Comparison of ENCODE assay signal across 14 cellular contexts in genomic region chr20:48051810-48052491, GRCh38.
DNase-seq lines count a peak whose midpoint lies in the region; ATAC-seq, FAIRE-seq and TF ChIP-seq lines count a peak whose summit lies in the region.
"Had no signal": no experiment of that assay in that cellular context is flagged by ENCODE, and none has a peak within 500 bp of the region (broad histone marks: within the 10 kb centered on the region; RNA-seq: fewer than 3 reads in every experiment).

No MANE protein-coding gene starts in this region.

- H3K27me3 ChIP-seq in BJ (ENCODE audit: control insufficient read depth, insufficient read depth, low read length) (no peaks in the 10 kb centered on the region), astrocyte (ENCODE audit: insufficient read depth, low read length) (no peaks in the 10 kb centered on the region), keratinocyte (ENCODE audit: control insufficient read depth, extremely low read depth, insufficient read depth, low read length) (peaks cover 8% of the 10 kb centered on the region)

- no peak overlapping the region for H3K4me3 Mint-ChIP-seq in astrocyte (ENCODE audit: unreplicated experiment)
- H3K4me3 Mint-ChIP-seq: H9 had no signal

- H4K20me1 ChIP-seq in astrocyte (ENCODE audit: insufficient read depth, low read length), result peaks cover 3% of the 10 kb centered on the region
- H4K20me1 ChIP-seq in keratinocyte (ENCODE audit: control insufficient read depth, extremely low read depth, insufficient read depth, low read length), result no peaks in the 10 kb centered on the region

- peaks cover 6% of the 10 kb centered on the region for H3K9me3 Mint-ChIP-seq in astrocyte (ENCODE audit: unreplicated experiment)

- peaks cover 5% of the 10 kb centered on the region for H3K4me1 ChIP-seq in astrocyte (ENCODE audit: insufficient read depth, low read length)
- H3K4me1 ChIP-seq in keratinocyte (ENCODE audit: control insufficient read depth, extremely low read depth, insufficient read depth, low read length), result peaks cover 10% of the 10 kb centered on the region
- H3K4me1 ChIP-seq: left ventricle myocardium inferior had no signal

- H3K36me3 Mint-ChIP-seq in astrocyte (ENCODE audit: low read depth, unreplicated experiment), result no peaks in the 10 kb centered on the region

- POLR2A ChIA-PET in BJ (lab: Charles Lee), result no interaction called here

- H3K9me1 ChIP-seq in keratinocyte (ENCODE audit: control insufficient read depth, extremely low read depth, insufficient read depth, low read length), result no peaks in the 10 kb centered on the region

- no peaks in the 10 kb centered on the region for H3K79me2 ChIP-seq in astrocyte (ENCODE audit: insufficient read depth, low read length)
- no peaks in the 10 kb centered on the region for H3K79me2 ChIP-seq in keratinocyte (ENCODE audit: control insufficient read depth, insufficient read depth, low read length)

- dilution Hi-C loops in keratinocyte (cut with MboI; ENCODE audit: extremely low pct_ligation_motif_present, low sequenced_read_pairs), result no loop called here

- CTCF ChIA-PET in BJ (lab: Yijun Ruan, JAX), result interaction anchor here (0.8 to 1.2 kb wide), 3 partner anchors 9 to 74 kb away, joined by 4 to 5 read pairs (median 4); no protein-coding TSS in a partner anchor

- H3K4me1 Mint-ChIP-seq in astrocyte (ENCODE audit: low read depth, unreplicated experiment), result no peaks in the 10 kb centered on the region

- H3K9me3 ChIP-seq in astrocyte (ENCODE audit: insufficient read depth, low read depth, low read length) (no peaks in the 10 kb centered on the region), keratinocyte (ENCODE audit: control insufficient read depth, low read depth, low read length) (no peaks in the 10 kb centered on the region)

- TF ChIP-seq CTCF in BJ (IDR thresholded peaks at IDR 0.05; ENCODE audit: insufficient read depth, low read depth, low read length) (no peak), astrocyte (IDR thresholded peaks at IDR 0.05; ENCODE audit: insufficient read depth, low read depth, low read length) (no peak), keratinocyte (optimal IDR thresholded peaks at IDR 0.05 in 1 of 3, IDR thresholded peaks at IDR 0.05 in 1 of 3, conservative IDR thresholded peaks at IDR 0.05 in 1 of 3; ENCODE audit: extremely low read depth in 1 of 3, insufficient read depth in 2 of 3, low read length in 3 of 3) (no peak)

- H3K36me3 ChIP-seq in BJ (ENCODE audit: control insufficient read depth, insufficient read depth, low read length) (no peaks in the 10 kb centered on the region), astrocyte (ENCODE audit: insufficient read depth, low read length) (no peaks in the 10 kb centered on the region), keratinocyte (ENCODE audit: control insufficient read depth in 2 of 2, extremely low read depth in 1 of 2, insufficient read depth in 2 of 2, low read length in 2 of 2) (no peaks in the 10 kb centered on the region)
- H3K36me3 ChIP-seq: left ventricle myocardium inferior had no signal

- H3K4me3 ChIP-seq in BJ (ENCODE audit: low read depth, low read length) (no peak overlapping the region), astrocyte (ENCODE audit: insufficient read depth, low read depth, low read length) (no peak overlapping the region), keratinocyte (ENCODE audit: control insufficient read depth in 2 of 3, extremely low read depth in 1 of 3, insufficient read depth in 2 of 3, low read depth in 1 of 3, low read length in 3 of 3) (no peak overlapping the region)
- H3K4me3 ChIP-seq: left ventricle myocardium inferior had no signal

- H3K27ac ChIP-seq in astrocyte (ENCODE audit: low read depth, low read length), result peak overlapping the region; percentile 25
- H3K27ac ChIP-seq in keratinocyte (ENCODE audit: control insufficient read depth, insufficient read depth, low read length), result no peak overlapping the region
- H3K27ac ChIP-seq: left ventricle myocardium inferior had no signal

- ATAC-seq in HG03354 (IDR thresholded peaks at IDR 0.05; ENCODE audit: poor library complexity, severe bottlenecking, unreplicated experiment), result no peak
- no peak for ATAC-seq in GM18870 (IDR thresholded peaks at IDR 0.05; ENCODE audit: unreplicated experiment)

- peaks cover 20% of the 10 kb centered on the region for H3K27me3 Mint-ChIP-seq in astrocyte (ENCODE audit: low read depth, unreplicated experiment)

- H3K4me2 ChIP-seq in astrocyte (ENCODE audit: low read length) (peak overlapping the region; percentile 10), keratinocyte (ENCODE audit: control insufficient read depth, extremely low read depth, insufficient read depth, low read depth, low read length) (peak overlapping the region; percentile 33)

- FAIRE-seq in astrocyte (lab: Jason Lieb, UNC), result no peak
- peak; percentile 84 for FAIRE-seq in keratinocyte (lab: Jason Lieb, UNC)

- H3K9ac ChIP-seq in astrocyte (ENCODE audit: low read length) (no peak overlapping the region), keratinocyte (ENCODE audit: control insufficient read depth, extremely low read depth, insufficient read depth, low read length) (no peak overlapping the region)

- peak; percentile 52 for DNase-seq in BJ (ENCODE audit: low read depth)
- DNase-seq in LoVo (ENCODE audit: low spot score), result peak; percentile 19
- peak; percentile 86 for DNase-seq in astrocyte (ENCODE audit: low read depth)
- DNase-seq in keratinocyte (ENCODE audit: low read depth, low spot score), result no peak
- DNase-seq in D341Med (ENCODE audit: low spot score), result no peak
- DNase-seq in SW480 (ENCODE audit: low spot score), result no peak
- DNase-seq: activated T-cell treated with anti-CD3 and anti-CD28 coated beads, Interleukin-2, amount 50 U/mL, for 48 hours; H9; left ventricle myocardium inferior; NCI-H510A; retina; T-helper 9 cell had no signal

- no peak overlapping the region for H3K27ac Mint-ChIP-seq in astrocyte (ENCODE audit: unreplicated experiment)

- H2AFZ ChIP-seq in astrocyte (ENCODE audit: low read depth, low read length), result no peak overlapping the region
- no peak overlapping the region for H2AFZ ChIP-seq in keratinocyte (ENCODE audit: control insufficient read depth, low read length)

Comparison
In these comparisons a context has a peak if more than half of its experiments do, and no peak if none do; other contexts are left out.
1. DNase-seq: peak in BJ (single experiment), LoVo (single experiment) and astrocyte (single experiment); none in keratinocyte (single experiment), D341Med (single experiment) and SW480 (single experiment).